Comparison of ENCODE assay signal across 29 cellular contexts in genomic region chr14:37991027-37991426, GRCh38.
"Had no signal": no experiment of that assay in that cellular context is flagged by ENCODE, and none has a peak within 500 bp of the region (broad histone marks: within the 10 kb centered on the region; RNA-seq: fewer than 3 reads in every experiment).

No MANE protein-coding gene starts in this region.

- ATAC-seq: activated CD8-positive, alpha-beta memory T cell treated with anti-CD3 and anti-CD28 coated beads, Interleukin-2, amount 10 ng/mL, durations not matched to agents 7 days and 5 days had no signal

- H3K27me3 Mint-ChIP-seq: activated CD4-positive, alpha-beta memory T cell treated with anti-CD3 and anti-CD28 coated beads, Interleukin-2, amount 10 ng/mL, durations not matched to agents 7 days and 5 days; activated CD8-positive, alpha-beta memory T cell treated with anti-CD3 and anti-CD28 coated beads, Interleukin-2, amount 10 ng/mL, durations not matched to agents 7 days and 5 days; activated naive CD8-positive, alpha-beta T cell treated with anti-CD3 and anti-CD28 coated beads for 36 hours had no signal

- DNase-seq: activated CD4-positive, alpha-beta memory T cell treated with anti-CD3 and anti-CD28 coated beads, Interleukin-2, amount 10 ng/mL, durations not matched to agents 7 days and 5 days; activated CD4-positive, alpha-beta T cell treated with anti-CD3 and anti-CD28 coated beads for 1 hour; activated CD4-positive, alpha-beta T cell treated with anti-CD3 and anti-CD28 coated beads for 48 hours; activated CD4-positive, CD25-positive, alpha-beta regulatory T cell; activated CD8-positive, alpha-beta memory T cell treated with anti-CD3 and anti-CD28 coated beads for 24 hours; activated CD8-positive, alpha-beta memory T cell treated with anti-CD3 and anti-CD28 coated beads, Interleukin-2, amount 10 ng/mL, durations not matched to agents 7 days and 5 days; activated CD8-positive, alpha-beta memory T cell treated with anti-CD3 and anti-CD28 coated beads, Interleukin-2, amount 50 U/mL, for 48 hours; activated effector memory CD4-positive, alpha-beta T cell treated with Interleukin-2 at 50 U/mL for 16 hours; activated naive CD4-positive, alpha-beta T cell; activated naive CD4-positive, alpha-beta T cell treated with anti-CD3 and anti-CD28 coated beads, Interleukin-2, amount 50 U/mL, for 16 hours; activated naive CD8-positive, alpha-beta T cell treated with anti-CD3 and anti-CD28 coated beads for 36 hours; activated T-cell treated with anti-CD3 and anti-CD28 coated beads, Interleukin-2, amount 50 U/mL, for 48 hours; amniotic stem cell; aorta; NCI-H1105; NCI-H1417 treated with DMSO at 0.1 percent for 48 hours; NCI-H187 treated with DMSO at 0.1 percent for 48 hours; NCI-H2081 treated with DMSO at 0.1 percent for 48 hours; NCI-H226; NCI-H526; NCI-H748 treated with DMSO at 0.1 percent for 48 hours; NK-92 treated with Interleukin-12 subunit alpha and Interleukin-12 subunit beta, amount 100 ng/mL, for 24 hours; Right ventricle myocardium superior; SW 1271; T-helper 1 cell; T-helper 2 cell; T-helper 9 cell had no signal

- H3K4me2 ChIP-seq: KMS-11 had no signal

- H3K4me3 Mint-ChIP-seq: activated CD4-positive, alpha-beta memory T cell treated with anti-CD3 and anti-CD28 coated beads, Interleukin-2, amount 10 ng/mL, durations not matched to agents 7 days and 5 days; activated CD8-positive, alpha-beta memory T cell treated with anti-CD3 and anti-CD28 coated beads, Interleukin-2, amount 10 ng/mL, durations not matched to agents 7 days and 5 days; activated naive CD8-positive, alpha-beta T cell treated with anti-CD3 and anti-CD28 coated beads for 36 hours had no signal

- H3K36me3 Mint-ChIP-seq: activated CD8-positive, alpha-beta memory T cell treated with anti-CD3 and anti-CD28 coated beads, Interleukin-2, amount 10 ng/mL, durations not matched to agents 7 days and 5 days; activated naive CD8-positive, alpha-beta T cell treated with anti-CD3 and anti-CD28 coated beads for 36 hours had no signal

- H3K27ac Mint-ChIP-seq: activated CD4-positive, alpha-beta memory T cell treated with anti-CD3 and anti-CD28 coated beads, Interleukin-2, amount 10 ng/mL, durations not matched to agents 7 days and 5 days; activated CD8-positive, alpha-beta memory T cell treated with anti-CD3 and anti-CD28 coated beads, Interleukin-2, amount 10 ng/mL, durations not matched to agents 7 days and 5 days; activated naive CD8-positive, alpha-beta T cell treated with anti-CD3 and anti-CD28 coated beads for 36 hours had no signal

- H3K9me3 Mint-ChIP-seq: activated CD4-positive, alpha-beta memory T cell treated with anti-CD3 and anti-CD28 coated beads, Interleukin-2, amount 10 ng/mL, durations not matched to agents 7 days and 5 days; activated naive CD8-positive, alpha-beta T cell treated with anti-CD3 and anti-CD28 coated beads for 36 hours had no signal

- H3K27ac ChIP-seq: KMS-11, VCaP had no signal

- H3K9ac ChIP-seq: KMS-11 had no signal

- H3K4me1 Mint-ChIP-seq: activated CD4-positive, alpha-beta memory T cell treated with anti-CD3 and anti-CD28 coated beads, Interleukin-2, amount 10 ng/mL, durations not matched to agents 7 days and 5 days; activated CD8-positive, alpha-beta memory T cell treated with anti-CD3 and anti-CD28 coated beads, Interleukin-2, amount 10 ng/mL, durations not matched to agents 7 days and 5 days had no signal
